In the genomic region with DNA sequence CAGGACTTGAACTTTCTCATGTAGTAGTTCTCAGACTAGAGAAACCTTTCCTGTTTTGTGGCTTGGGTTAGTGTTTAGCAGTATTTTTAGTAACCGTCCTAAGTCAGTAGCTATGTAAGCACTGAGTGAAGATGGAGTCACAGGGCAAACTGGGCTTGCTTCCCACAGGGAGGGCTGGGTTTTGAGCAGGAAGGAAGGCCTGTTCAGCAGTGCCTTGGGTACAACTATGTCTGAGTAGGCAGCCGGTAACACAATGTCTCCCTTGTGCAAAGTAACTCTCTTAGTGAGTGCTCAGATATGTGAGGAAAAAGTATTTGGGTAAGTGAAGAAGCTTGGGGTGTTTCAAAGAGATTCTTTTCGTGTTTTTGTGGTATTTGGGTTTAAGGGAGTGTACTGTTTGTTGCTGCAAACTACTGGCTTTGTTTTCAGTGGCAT, we compare ENCODE assay signal across 8 cellular contexts.
DNase-seq lines count a peak whose midpoint lies in the region; ATAC-seq, FAIRE-seq and TF ChIP-seq lines count a peak whose summit lies in the region.

No MANE protein-coding gene starts in this region.

- no peak; the same call in 1 of the 2 replicates for TF ChIP-seq POLR2A in GM12878 (IDR thresholded peaks at IDR 0.05; ENCODE audit: low read depth, low read length)

- H3K4me1 Mint-ChIP-seq in activated CD4-positive, alpha-beta T cell treated with anti-CD3 and anti-CD28 coated beads, Interleukin-2, amount 10 ng/mL, durations not matched to agents 7 days and 5 days = peaks cover 29% of the 10 kb centered on the region

- H3K4me3 Mint-ChIP-seq in activated CD4-positive, alpha-beta T cell treated with anti-CD3 and anti-CD28 coated beads, Interleukin-2, amount 10 ng/mL, durations not matched to agents 7 days and 5 days = peak overlapping the region; percentile 9

- H3K4me1 ChIP-seq in GM12878 (ENCODE audit: control insufficient read depth, insufficient read depth, low read length) = no peaks in the 10 kb centered on the region

- in situ Hi-C loops in GM12878 (cut with MboI) = no loop called here

- peaks cover 21% of the 10 kb centered on the region for H3K9me3 Mint-ChIP-seq in activated CD4-positive, alpha-beta T cell treated with anti-CD3 and anti-CD28 coated beads, Interleukin-2, amount 10 ng/mL, durations not matched to agents 7 days and 5 days

- no peak for TF ChIP-seq RAD21 in GM12878 (IDR thresholded peaks at IDR 0.05; ENCODE audit: insufficient read depth, low read depth, low read length)

- POLR2A ChIA-PET in activated CD4-positive, alpha-beta T cell treated with anti-CD3 and anti-CD28 coated beads, Interleukin-2, amount 10 ng/mL, durations not matched to agents 7 days and 5 days (lab: Charles Lee) = no interaction called here
- POLR2A ChIA-PET in GM12878 (lab: Charles Lee) = no interaction called here

- H3K4me2 ChIP-seq in GM12878 (ENCODE audit: control insufficient read depth, insufficient read depth) = peak overlapping the region; percentile 13; the same call in 1 of the 2 replicates

- ATAC-seq in GM12878 = peak; percentile 54
- no peak for ATAC-seq in GM21737 (IDR thresholded peaks at IDR 0.05; ENCODE audit: unreplicated experiment)

- no TSS peak for BruUV-seq in GM12878 (replicated peaks; lab: Mats Ljungman, UMichigan)

- WGBS in GM12878 (ENCODE audit: insufficient coverage, insufficient replicate concordance, low lambda C conversion rate, missing lambda C conversion rate) = 79% methylated on average over 3 of the region's 3 CpGs

- peak overlapping the region; percentile 33 for H3K27ac ChIP-seq in GM12878 (ENCODE audit: control insufficient read depth, insufficient read depth)

- TF ChIP-seq EP300 in GM12878 (IDR thresholded peaks at IDR 0.05; ENCODE audit: borderline replicate concordance in 1 of 2, control insufficient read depth in 1 of 2, low read depth in 2 of 2, low read length in 2 of 2) = no peak

- no peaks in the 10 kb centered on the region for H3K27me3 ChIP-seq in MG63
- H3K27me3 ChIP-seq in GM12878 (replicated peaks in 1 of 2; ENCODE audit: control insufficient read depth in 2 of 2, insufficient read depth in 2 of 2, low read length in 1 of 2) = no peaks in the 10 kb centered on the region

- no peak for TF ChIP-seq CTCF in GM12878 (IDR thresholded peaks at IDR 0.05 in 2 of 3, conservative IDR thresholded peaks at IDR 0.05 in 1 of 3; ENCODE audit: control insufficient read depth in 2 of 3, extremely low read depth in 1 of 3, insufficient read depth in 1 of 3, low read depth in 3 of 3, low read length in 3 of 3)

- SMC1A ChIA-PET in GM12878 (lab: Charles Lee; ENCODE audit: uncharacterized antibody, unreplicated experiment) = interaction anchor here (1.2 to 1.4 kb wide), 2 partner anchors 43 to 112 kb away, joined by 3 to 5 read pairs; no protein-coding TSS in a partner anchor

- H3K27ac Mint-ChIP-seq in activated CD4-positive, alpha-beta T cell treated with anti-CD3 and anti-CD28 coated beads, Interleukin-2, amount 10 ng/mL, durations not matched to agents 7 days and 5 days = peak overlapping the region; percentile 60

- intact Hi-C loops in GM12878 (cut with micrococcal nuclease; ENCODE audit: unreplicated experiment) = loop anchor here (5.0 kb wide), 1 partner anchor 47 kb away; no protein-coding TSS in a partner anchor

- peaks cover 2% of the 10 kb centered on the region for H3K9me3 ChIP-seq in MG63
- H3K9me3 ChIP-seq in GM12878 (replicated peaks; ENCODE audit: control insufficient read depth, insufficient read depth, low read length) = peaks cover 13% of the 10 kb centered on the region; the same call in 2 of the 3 replicates

- no peak overlapping the region for H3K9ac ChIP-seq in GM12878 (ENCODE audit: control insufficient read depth, insufficient read depth, low read length)

- H3K36me3 ChIP-seq in MG63 (peaks cover 24% of the 10 kb centered on the region), GM12878 (ENCODE audit: control insufficient read depth in 2 of 2, insufficient read depth in 2 of 2, low read length in 1 of 2) (no peaks in the 10 kb centered on the region; a peak in 1 of 4 replicates)

- CTCF ChIA-PET in activated CD4-positive, alpha-beta T cell treated with anti-CD3 and anti-CD28 coated beads, Interleukin-2, amount 10 ng/mL, durations not matched to agents 7 days and 5 days (lab: Charles Lee) = interaction anchor here (0.6 to 1.3 kb wide), 3 partner anchors 29 to 157 kb away, joined by 3 read pairs; no protein-coding TSS in a partner anchor
- CTCF ChIA-PET in GM12878 (lab: Yijun Ruan, JAX) = interaction anchor here (1.4 to 2.8 kb wide), 2 partner anchors 113 to 157 kb away, joined by 7 to 9 read pairs; no protein-coding TSS in a partner anchor

- H3K36me3 Mint-ChIP-seq in activated CD4-positive, alpha-beta T cell treated with anti-CD3 and anti-CD28 coated beads, Interleukin-2, amount 10 ng/mL, durations not matched to agents 7 days and 5 days (ENCODE audit: low read depth) = peaks cover 52% of the 10 kb centered on the region

- no peaks in the 10 kb centered on the region for H4K20me1 ChIP-seq in GM12878 (ENCODE audit: control insufficient read depth, insufficient read depth)

- RAD21 ChIA-PET in GM12878 (lab: Charles Lee; ENCODE audit: unreplicated experiment) = interaction anchor here (1.1 kb wide), 1 partner anchor 112 kb away, joined by 3 read pairs; no protein-coding TSS in a partner anchor

- DNase-seq in activated CD4-positive, alpha-beta T cell treated with anti-CD3 and anti-CD28 coated beads, Interleukin-2, amount 10 ng/mL, durations not matched to agents 7 days and 5 days = peak; percentile 35
- no peak for DNase-seq in activated CD4-positive, alpha-beta T cell treated with anti-CD3 and anti-CD28 coated beads, Interleukin-2, amount 50 U/mL, for 4 hours
- DNase-seq in MG63 = peak; percentile 94
- DNase-seq in GM12878 (ENCODE audit: low read depth, low spot score) = peak; percentile 2
- peak; percentile 76 to 90 for DNase-seq in hippocampal formation (lab: John Stamatoyannopoulos, UW)
- peak; percentile 89 for DNase-seq in putamen (ENCODE audit: low spot score)
- DNase-seq in NCI-H526 (lab: John Stamatoyannopoulos, UW) = no peak

- H3K27me3 Mint-ChIP-seq in activated CD4-positive, alpha-beta T cell treated with anti-CD3 and anti-CD28 coated beads, Interleukin-2, amount 10 ng/mL, durations not matched to agents 7 days and 5 days = no peaks in the 10 kb centered on the region

- H3K4me3 ChIP-seq in MG63 = peak overlapping the region; percentile 52
- no peak overlapping the region for H3K4me3 ChIP-seq in GM12878

- FAIRE-seq in GM12878 (lab: Jason Lieb, UNC) = no peak

- no peaks in the 10 kb centered on the region for H3K79me2 ChIP-seq in GM12878 (ENCODE audit: control insufficient read depth, insufficient read depth, low read length)

- H2AFZ ChIP-seq in GM12878 (ENCODE audit: control insufficient read depth, low read depth, low read length) = peak overlapping the region; percentile 59

TF ChIP-seq in GM12878, 131 proteins besides CTCF, POLR2A, EP300 and RAD21:
- TF ChIP-seq GABPA (IDR thresholded peaks at IDR 0.05; ENCODE audit: low read depth) (0 out of 2 replicates have a peak, but pooled peaks have one; percentile 44), RUNX3 (IDR thresholded peaks at IDR 0.05; ENCODE audit: low read length) (peak; percentile 33; the same call in 1 of the 2 replicates), NBN (IDR thresholded peaks at IDR 0.05) (no peak)

Comparison
In these comparisons a context has a peak if more than half of its experiments do, and no peak if none do; other contexts are left out.
1. DNase-seq: peak in activated CD4-positive, alpha-beta T cell treated with anti-CD3 and anti-CD28 coated beads, Interleukin-2, amount 10 ng/mL, durations not matched to agents 7 days and 5 days (single experiment), MG63 (single experiment), GM12878 (single experiment), hippocampal formation (2 of 2) and putamen (single experiment); none in activated CD4-positive, alpha-beta T cell treated with anti-CD3 and anti-CD28 coated beads, Interleukin-2, amount 50 U/mL, for 4 hours (0 of 2) and NCI-H526 (0 of 2).